In the genomic region with DNA sequence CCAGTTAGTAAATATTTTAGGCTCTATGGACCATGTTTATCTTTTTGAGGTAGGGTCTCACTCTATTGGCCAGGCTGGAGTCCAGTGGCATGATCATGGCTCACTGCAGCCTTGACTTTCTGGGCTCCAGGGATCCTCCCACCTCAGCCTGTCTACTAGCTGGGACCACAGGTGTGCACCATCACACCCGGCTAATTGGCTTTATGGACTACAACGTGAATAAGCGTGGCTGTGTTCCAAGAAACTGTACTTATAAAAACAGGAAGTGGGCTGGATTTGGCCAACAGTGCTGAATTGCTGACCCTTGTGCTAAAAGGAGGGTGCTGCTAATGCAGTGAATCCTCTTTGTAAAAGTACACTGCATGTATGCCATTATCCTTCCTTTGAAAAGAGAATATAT, we compare ENCODE assay signal across 12 cellular contexts.
DNase-seq lines count a peak whose midpoint lies in the region; ATAC-seq and TF ChIP-seq lines count a peak whose summit lies in the region.
"Had no signal": no experiment of that assay in that cellular context is flagged by ENCODE, and none has a peak within 500 bp of the region (broad histone marks: within the 10 kb centered on the region; RNA-seq: fewer than 3 reads in every experiment).

No MANE protein-coding gene starts in this region.

- H3K27ac ChIP-seq in gastroesophageal sphincter, result no peak overlapping the region
- H3K27ac ChIP-seq in substantia nigra (ENCODE audit: low read depth, low read length, poor library complexity, severe bottlenecking), result no peak overlapping the region
- H3K27ac ChIP-seq: heart left ventricle had no signal

- H3K4me1 ChIP-seq in gastroesophageal sphincter, result peaks cover 0 to 7% (median 0%) of the 10 kb centered on the region in 3 donors

- no peaks in the 10 kb centered on the region for H3K9me3 ChIP-seq in gastroesophageal sphincter
- H3K9me3 ChIP-seq: heart left ventricle had no signal

- H3K27me3 ChIP-seq in gastroesophageal sphincter, result peaks cover 7% of the 10 kb centered on the region

- DNase-seq in EH (ENCODE audit: low read depth), result peak; percentile 20
- DNase-seq in NCI-H128 (lab: John Stamatoyannopoulos, UW; ENCODE audit: unreplicated experiment), result peak; percentile 5
- DNase-seq in RPMI8226, result peak; percentile 99
- DNase-seq in substantia nigra (lab: John Stamatoyannopoulos, UW), result no peak
- DNase-seq in amniotic stem cell (lab: John Stamatoyannopoulos, UW), result no peak
- no peak for DNase-seq in activated CD4-positive, alpha-beta T cell treated with anti-CD3 and anti-CD28 coated beads for 1 hour
- DNase-seq: activated B cell treated with CpG ODN at 0.5 μM for 24 hours, NCI-H1048, nephron progenitor cell had no signal

- TF ChIP-seq CTCF in gastroesophageal sphincter (IDR thresholded peaks at IDR 0.05), result no peak

- ATAC-seq in gastroesophageal sphincter, result peak; percentile 19
- no peak for ATAC-seq in GM19328 (IDR thresholded peaks at IDR 0.05; ENCODE audit: unreplicated experiment)

- no peak for TF ChIP-seq EP300 in gastroesophageal sphincter (IDR thresholded peaks at IDR 0.05)

- no peak overlapping the region for H3K4me3 ChIP-seq in gastroesophageal sphincter
- H3K4me3 ChIP-seq: heart left ventricle had no signal

- 0 to 17% methylated on average over 1 to 3 of the region's 3 CpGs for WGBS in gastroesophageal sphincter (ENCODE audit: low coverage in 1 of 2), 2 donors

- no peaks in the 10 kb centered on the region for H3K36me3 ChIP-seq in gastroesophageal sphincter
- H3K36me3 ChIP-seq: heart left ventricle had no signal

- no peak for TF ChIP-seq POLR2A in gastroesophageal sphincter (IDR thresholded peaks at IDR 0.05)

Comparison
In these comparisons a context has a peak if more than half of its experiments do, and no peak if none do; other contexts are left out.
1. DNase-seq: peak in EH (single experiment), NCI-H128 (single experiment) and RPMI8226 (single experiment); none in substantia nigra (0 of 49), amniotic stem cell (single experiment) and activated CD4-positive, alpha-beta T cell treated with anti-CD3 and anti-CD28 coated beads for 1 hour (single experiment).